In genomic region chr19:51746731-51747130, GRCh38 we compare ENCODE assay signal across 1 cellular context.
TF ChIP-seq lines count a peak whose summit lies in the region.

No MANE protein-coding gene starts in this region.

TF ChIP-seq in K562, 482 proteins besides CTCF, POLR2A, EP300 and RAD21:
- TF ChIP-seq MYC (IDR thresholded peaks at IDR 0.05; ENCODE audit: low read depth, low read length): no peak
- TF ChIP-seq MYC (CRISPR knock-in tag; IDR thresholded peaks at IDR 0.05; ENCODE audit: borderline replicate concordance, low read depth): no peak
- TF ChIP-seq RBM22 (IDR thresholded peaks at IDR 0.05; ENCODE audit: low read depth, low read length, poor library complexity, severe bottlenecking): no peak
- no peak for TF ChIP-seq PHB (CRISPR knock-in tag; IDR thresholded peaks at IDR 0.05)
- no peak for TF ChIP-seq HCFC1 (IDR thresholded peaks at IDR 0.05; ENCODE audit: low read depth, low read length)
- TF ChIP-seq MAX (CRISPR knock-in tag; IDR thresholded peaks at IDR 0.05): no peak
- TF ChIP-seq ZNF143 (CRISPR knock-in tag; IDR thresholded peaks at IDR 0.05): no peak
- TF ChIP-seq ZNF512 (tag; IDR thresholded peaks at IDR 0.05): no peak
- TF ChIP-seq SIX5 (IDR thresholded peaks at IDR 0.05; ENCODE audit: borderline replicate concordance in 1 of 2, insufficient read depth in 1 of 2, low read depth in 1 of 2, low read length in 2 of 2): no peak
- TF ChIP-seq SNIP1 (IDR thresholded peaks at IDR 0.05; ENCODE audit: low read depth): no peak
- TF ChIP-seq TCF7L2 (IDR thresholded peaks at IDR 0.05; ENCODE audit: low read depth, low read length): no peak
- TF ChIP-seq RBFOX2 (IDR thresholded peaks at IDR 0.05; ENCODE audit: low read depth, low read length): no peak
- TF ChIP-seq HLTF (IDR thresholded peaks at IDR 0.05): no peak
